Comparison of ENCODE assay signal across 1 cellular context in the genomic region with DNA sequence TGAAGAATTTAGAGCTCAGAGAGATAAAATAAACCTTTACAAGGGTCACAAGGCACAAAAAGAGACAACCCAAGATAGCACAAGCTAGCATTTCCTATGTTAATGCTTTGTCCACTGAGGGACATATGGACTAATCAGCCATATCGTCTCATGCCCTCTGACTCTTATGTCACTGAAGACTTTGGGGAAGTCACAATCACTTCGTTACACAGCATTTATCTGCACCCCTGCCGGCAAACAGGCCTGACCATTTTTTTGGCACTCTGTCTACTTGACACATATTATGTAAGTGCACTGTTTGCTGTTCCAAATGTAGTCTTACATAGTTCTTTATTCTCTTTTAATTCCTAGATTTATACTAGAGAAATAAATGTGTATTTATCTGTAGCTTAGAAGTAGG.
TF ChIP-seq lines count a peak whose summit lies in the region.

No MANE protein-coding gene starts in this region.

TF ChIP-seq in IMR-90, 13 proteins besides CTCF, POLR2A, EP300 and RAD21 (continued from another document):
- TF ChIP-seq, protein P1, sequence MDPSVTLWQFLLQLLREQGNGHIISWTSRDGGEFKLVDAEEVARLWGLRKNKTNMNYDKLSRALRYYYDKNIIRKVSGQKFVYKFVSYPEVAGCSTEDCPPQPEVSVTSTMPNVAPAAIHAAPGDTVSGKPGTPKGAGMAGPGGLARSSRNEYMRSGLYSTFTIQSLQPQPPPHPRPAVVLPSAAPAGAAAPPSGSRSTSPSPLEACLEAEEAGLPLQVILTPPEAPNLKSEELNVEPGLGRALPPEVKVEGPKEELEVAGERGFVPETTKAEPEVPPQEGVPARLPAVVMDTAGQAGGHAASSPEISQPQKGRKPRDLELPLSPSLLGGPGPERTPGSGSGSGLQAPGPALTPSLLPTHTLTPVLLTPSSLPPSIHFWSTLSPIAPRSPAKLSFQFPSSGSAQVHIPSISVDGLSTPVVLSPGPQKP (IDR thresholded peaks at IDR 0.05; ENCODE audit: borderline replicate concordance, low read depth, low read length): no peak
- TF ChIP-seq CEBPB (IDR thresholded peaks at IDR 0.05; ENCODE audit: low read depth, low read length) (no peak), NFE2L2 (IDR thresholded peaks at IDR 0.05; ENCODE audit: low read depth, low read length) (no peak), MAZ (IDR thresholded peaks at IDR 0.05; ENCODE audit: borderline replicate concordance, low read depth, low read length) (no peak), BHLHE40 (IDR thresholded peaks at IDR 0.05; ENCODE audit: low read depth, low read length) (no peak), MXI1 (IDR thresholded peaks at IDR 0.05; ENCODE audit: borderline replicate concordance, low read depth, low read length) (no peak)
- TF ChIP-seq, protein P2, sequence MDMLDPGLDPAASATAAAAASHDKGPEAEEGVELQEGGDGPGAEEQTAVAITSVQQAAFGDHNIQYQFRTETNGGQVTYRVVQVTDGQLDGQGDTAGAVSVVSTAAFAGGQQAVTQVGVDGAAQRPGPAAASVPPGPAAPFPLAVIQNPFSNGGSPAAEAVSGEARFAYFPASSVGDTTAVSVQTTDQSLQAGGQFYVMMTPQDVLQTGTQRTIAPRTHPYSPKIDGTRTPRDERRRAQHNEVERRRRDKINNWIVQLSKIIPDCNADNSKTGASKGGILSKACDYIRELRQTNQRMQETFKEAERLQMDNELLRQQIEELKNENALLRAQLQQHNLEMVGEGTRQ (IDR thresholded peaks at IDR 0.05; ENCODE audit: low read depth, low read length): no peak
